In genomic region chr13:51587372-51587771, GRCh38 we compare ENCODE assay signal across 27 cellular contexts. TPM values are rescaled to one million over a fixed set of nuclear protein-coding genes. Genes with fewer than 3 reads are reported as not detected.
A peak's percentile ranks its signal among the peaks of the same experiment; 100 is the strongest.
DNase-seq lines count a peak whose midpoint lies in the region; ATAC-seq and TF ChIP-seq lines count a peak whose summit lies in the region.
"Had no signal": no experiment of that assay in that cellular context is flagged by ENCODE, and none has a peak within 500 bp of the region (broad histone marks: within the 10 kb centered on the region; RNA-seq: fewer than 3 reads in every experiment).

No MANE protein-coding gene starts in this region.

- 90% methylated on average over 3 of the region's 3 CpGs for WGBS in hepatocyte (ENCODE audit: low lambda C conversion rate, missing lambda C conversion rate)

- H3K27me3 Mint-ChIP-seq in activated naive CD4-positive, alpha-beta T cell treated with anti-CD3 and anti-CD28 coated beads, Interleukin-2, amount 50 U/mL, for 24 hours = no peaks in the 10 kb centered on the region
- H3K27me3 Mint-ChIP-seq: activated CD4-positive, alpha-beta memory T cell treated with anti-CD3 and anti-CD28 coated beads for 36 hours; IgD-negative memory B cell; stimulated activated naive CD8-positive, alpha-beta T cell treated with anti-CD3 and anti-CD28 coated beads, Interleukin-15, amount 100 ng/mL, for 72 hours had no signal

- no peaks in the 10 kb centered on the region for H4K20me1 ChIP-seq in hepatocyte (ENCODE audit: insufficient read depth, poor library complexity, severe bottlenecking)

- peak overlapping the region; percentile 77 for H3K4me3 ChIP-seq in SK-N-MC
- H3K4me3 ChIP-seq in hepatocyte = no peak overlapping the region
- H3K4me3 ChIP-seq: lung, tibial nerve had no signal

- no peaks in the 10 kb centered on the region for H3K36me3 Mint-ChIP-seq in activated naive CD4-positive, alpha-beta T cell treated with anti-CD3 and anti-CD28 coated beads, Interleukin-2, amount 50 U/mL, for 24 hours
- H3K36me3 Mint-ChIP-seq: activated CD4-positive, alpha-beta memory T cell treated with anti-CD3 and anti-CD28 coated beads for 36 hours; IgD-negative memory B cell had no signal

- H3K9me3 ChIP-seq in SK-N-MC (ENCODE audit: low read depth, low read length) (no peaks in the 10 kb centered on the region), hepatocyte (ENCODE audit: low read depth) (no peaks in the 10 kb centered on the region)
- H3K9me3 ChIP-seq: tibial nerve had no signal

- H3K4me2 ChIP-seq in hepatocyte = peak overlapping the region; percentile 86

- peaks cover 3% of the 10 kb centered on the region; the same call in 1 of the 2 replicates for H3K36me3 ChIP-seq in SK-N-MC (ENCODE audit: insufficient read depth, low read length)
- H3K36me3 ChIP-seq in hepatocyte (replicated peaks; ENCODE audit: insufficient read depth, low read depth) = no peaks in the 10 kb centered on the region
- H3K36me3 ChIP-seq: tibial nerve had no signal

- DNase-seq in activated naive CD4-positive, alpha-beta T cell treated with Interleukin-2 at 50 U/mL for 16 hours = no peak
- DNase-seq in SK-N-MC (ENCODE audit: low read depth, low spot score) (no peak), hepatocyte (ENCODE audit: low spot score) (no peak), superior temporal gyrus (ENCODE audit: extremely low spot score) (peak; percentile 9), anterior cingulate cortex (lab: John Stamatoyannopoulos, UW) (no peak)
- DNase-seq: activated CD4-positive, alpha-beta memory T cell treated with anti-CD3 and anti-CD28 coated beads for 36 hours; activated naive CD4-positive, alpha-beta T cell; activated T-cell treated with anti-CD3 and anti-CD28 coated beads for 4 hours; amygdala; C1 segment of cervical spinal cord; Calu3; caudate nucleus; foreskin melanocyte; hippocampal formation; NCI-H1436; NCI-H2171; NCI-H526; stimulated activated CD4-positive, alpha-beta T cell treated with anti-CD3 and anti-CD28 coated beads, Interleukin-12 subunit alpha, Interleukin-12 subunit beta, amount 100 ng/mL, for 4 hours; stimulated activated naive CD8-positive, alpha-beta T cell treated with anti-CD3 and anti-CD28 coated beads, Interleukin-15, amount 100 ng/mL, for 72 hours; T-helper 9 cell had no signal

- no peaks in the 10 kb centered on the region for H3K27me3 ChIP-seq in hepatocyte
- H3K27me3 ChIP-seq: tibial nerve had no signal

- H3K27ac ChIP-seq in SK-N-MC (no peak overlapping the region), hepatocyte (no peak overlapping the region)
- H3K27ac ChIP-seq: HL-60 had no signal

- peaks cover 46% of the 10 kb centered on the region for H3K4me1 Mint-ChIP-seq in activated naive CD4-positive, alpha-beta T cell treated with anti-CD3 and anti-CD28 coated beads, Interleukin-2, amount 50 U/mL, for 24 hours

- peaks cover 49% of the 10 kb centered on the region for H3K79me2 ChIP-seq in hepatocyte

- H3K4me3 Mint-ChIP-seq in activated naive CD4-positive, alpha-beta T cell treated with anti-CD3 and anti-CD28 coated beads, Interleukin-2, amount 50 U/mL, for 24 hours = no peak overlapping the region
- H3K4me3 Mint-ChIP-seq: activated CD4-positive, alpha-beta memory T cell treated with anti-CD3 and anti-CD28 coated beads for 36 hours; stimulated activated naive CD8-positive, alpha-beta T cell treated with anti-CD3 and anti-CD28 coated beads, Interleukin-15, amount 100 ng/mL, for 72 hours had no signal

- no peaks in the 10 kb centered on the region for H3K9me2 ChIP-seq in hepatocyte (replicated peaks; ENCODE audit: insufficient read depth)

- H2AFZ ChIP-seq in hepatocyte = no peak overlapping the region

- TF ChIP-seq CTCF in hepatocyte (IDR thresholded peaks at IDR 0.05; ENCODE audit: poor library complexity) = no peak

- peaks cover 4% of the 10 kb centered on the region for H3K4me1 ChIP-seq in hepatocyte (ENCODE audit: insufficient read depth)

- no peak for ATAC-seq in HG03342 (IDR thresholded peaks at IDR 0.05; ENCODE audit: unreplicated experiment)
- ATAC-seq in GM18519 (IDR thresholded peaks at IDR 0.05; ENCODE audit: low FRiP score, unreplicated experiment) = no peak
- ATAC-seq: stimulated activated naive CD8-positive, alpha-beta T cell treated with anti-CD3 and anti-CD28 coated beads, Interleukin-15, amount 100 ng/mL, for 72 hours had no signal

- no peaks in the 10 kb centered on the region for H3K9me3 Mint-ChIP-seq in activated naive CD4-positive, alpha-beta T cell treated with anti-CD3 and anti-CD28 coated beads, Interleukin-2, amount 50 U/mL, for 24 hours
- H3K9me3 Mint-ChIP-seq: activated CD4-positive, alpha-beta memory T cell treated with anti-CD3 and anti-CD28 coated beads for 36 hours; IgD-negative memory B cell; stimulated activated naive CD8-positive, alpha-beta T cell treated with anti-CD3 and anti-CD28 coated beads, Interleukin-15, amount 100 ng/mL, for 72 hours had no signal

- H3K27ac Mint-ChIP-seq in activated naive CD4-positive, alpha-beta T cell treated with anti-CD3 and anti-CD28 coated beads, Interleukin-2, amount 50 U/mL, for 24 hours = peak overlapping the region; percentile 19
- H3K27ac Mint-ChIP-seq: activated CD4-positive, alpha-beta memory T cell treated with anti-CD3 and anti-CD28 coated beads for 36 hours; stimulated activated naive CD8-positive, alpha-beta T cell treated with anti-CD3 and anti-CD28 coated beads, Interleukin-15, amount 100 ng/mL, for 72 hours had no signal

- H3K9ac ChIP-seq in SK-N-MC (ENCODE audit: insufficient read length) = no peak overlapping the region

RNA-seq across cellular contexts. Expression of gene WDFY2, which starts 3.1 kb away (rescaled TPM):
- total RNA-seq in hepatocyte = 8.8 and 9.1 TPM in 2 replicates
- 9.0 and 17.9 TPM in 2 replicates for polyA plus RNA-seq in hepatocyte
